ENCODE assay signal across 17 cellular contexts in the genomic region with DNA sequence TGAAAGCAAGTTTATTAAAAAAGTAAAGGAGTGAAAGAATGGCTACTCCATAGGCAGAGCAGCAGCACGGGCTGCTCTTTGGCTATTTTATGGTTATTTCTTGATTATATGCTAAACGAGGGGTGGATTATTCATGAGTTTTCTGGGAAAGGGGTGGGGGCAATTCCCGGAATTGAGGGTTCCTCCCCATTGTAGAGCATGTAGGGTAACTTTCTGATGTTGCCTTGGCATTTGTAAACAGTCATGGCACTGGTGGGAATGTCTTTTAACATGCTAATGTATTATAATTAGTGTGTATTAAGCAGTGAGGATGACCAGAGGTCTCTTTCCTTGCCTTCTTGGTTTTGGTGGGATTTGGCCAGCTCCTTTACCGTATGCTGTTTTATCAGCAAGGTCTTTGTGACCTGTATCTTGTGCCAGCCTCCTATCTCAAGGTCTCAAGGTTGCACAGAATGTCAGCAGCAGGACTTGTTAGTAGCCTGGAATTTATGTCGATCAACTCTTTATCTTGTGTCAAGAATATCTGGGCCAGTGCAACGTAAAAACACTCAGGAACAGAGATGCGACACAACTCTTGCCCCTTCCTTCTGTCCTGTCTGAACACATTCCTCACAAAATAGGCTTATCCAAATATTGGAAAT.
"Had no signal": no experiment of that assay in that cellular context is flagged by ENCODE, and none has a peak within 500 bp of the region (broad histone marks: within the 10 kb centered on the region; RNA-seq: fewer than 3 reads in every experiment).

No MANE protein-coding gene starts in this region.

- H3K27ac ChIP-seq: body of pancreas, esophagus muscularis mucosa, lower lobe of right lung, psoas muscle, sigmoid colon, upper lobe of left lung, VCaP had no signal

- H3K36me3 Mint-ChIP-seq: naive thymus-derived CD8-positive, alpha-beta T cell had no signal

- H3K4me3 ChIP-seq: body of pancreas, esophagus muscularis mucosa, lower lobe of right lung, psoas muscle, sigmoid colon, upper lobe of left lung had no signal

- H3K4me3 Mint-ChIP-seq: activated CD8-positive, alpha-beta T cell treated with anti-CD3 and anti-CD28 coated beads, Interleukin-2, amount 10 ng/mL, durations not matched to agents 7 days and 5 days; activated naive CD4-positive, alpha-beta T cell treated with anti-CD3 and anti-CD28 coated beads for 36 hours; activated T-helper 17 cell treated with anti-CD3 and anti-CD28 coated beads, Interleukin-2, amount 50 U/mL, for 72 hours; naive thymus-derived CD8-positive, alpha-beta T cell had no signal

- H3K4me1 Mint-ChIP-seq: activated T-helper 17 cell treated with anti-CD3 and anti-CD28 coated beads, Interleukin-2, amount 50 U/mL, for 72 hours; naive thymus-derived CD8-positive, alpha-beta T cell had no signal

- H3K9me3 Mint-ChIP-seq: activated naive CD4-positive, alpha-beta T cell treated with anti-CD3 and anti-CD28 coated beads for 36 hours had no signal

- H3K27me3 Mint-ChIP-seq: activated T-helper 17 cell treated with anti-CD3 and anti-CD28 coated beads, Interleukin-2, amount 50 U/mL, for 72 hours; naive thymus-derived CD8-positive, alpha-beta T cell had no signal

- H3K4me1 ChIP-seq: esophagus muscularis mucosa, lower lobe of right lung, psoas muscle, sigmoid colon, upper lobe of left lung had no signal

- H3K36me3 ChIP-seq: esophagus muscularis mucosa, lower lobe of right lung, sigmoid colon, upper lobe of left lung had no signal

- H3K4me2 ChIP-seq: SK-N-SH had no signal

- H3K27me3 ChIP-seq: body of pancreas, esophagus muscularis mucosa, sigmoid colon, upper lobe of left lung had no signal

- DNase-seq: activated CD4-positive, alpha-beta T cell treated with anti-CD3 and anti-CD28 coated beads for 4 hours; activated CD8-positive, alpha-beta T cell treated with anti-CD3 and anti-CD28 coated beads, Interleukin-2, amount 10 ng/mL, durations not matched to agents 7 days and 5 days; activated naive CD4-positive, alpha-beta T cell treated with anti-CD3 and anti-CD28 coated beads for 36 hours; body of pancreas; islet precursor cell; lower lobe of right lung; naive thymus-derived CD8-positive, alpha-beta T cell; psoas muscle; sigmoid colon; SK-N-SH; stimulated activated CD4-positive, alpha-beta T cell treated with anti-CD3 and anti-CD28 coated beads, Interleukin-2, amount 100 ng/mL, for 48 hours; stimulated activated naive CD4-positive, alpha-beta T cell treated with Interleukin-2 at 50 U/mL for 16 hours; T-helper 1 cell; upper lobe of left lung had no signal

- ATAC-seq: activated CD8-positive, alpha-beta T cell treated with anti-CD3 and anti-CD28 coated beads, Interleukin-2, amount 10 ng/mL, durations not matched to agents 7 days and 5 days; activated T-helper 17 cell treated with anti-CD3 and anti-CD28 coated beads, Interleukin-2, amount 50 U/mL, for 72 hours; body of pancreas; lower lobe of right lung; naive thymus-derived CD8-positive, alpha-beta T cell; psoas muscle had no signal

- H3K27ac Mint-ChIP-seq: activated CD8-positive, alpha-beta T cell treated with anti-CD3 and anti-CD28 coated beads, Interleukin-2, amount 10 ng/mL, durations not matched to agents 7 days and 5 days; activated naive CD4-positive, alpha-beta T cell treated with anti-CD3 and anti-CD28 coated beads for 36 hours; activated T-helper 17 cell treated with anti-CD3 and anti-CD28 coated beads, Interleukin-2, amount 50 U/mL, for 72 hours; naive thymus-derived CD8-positive, alpha-beta T cell had no signal

- H3K9ac ChIP-seq: SK-N-SH had no signal

- H3K9me3 ChIP-seq: body of pancreas, esophagus muscularis mucosa, lower lobe of right lung, psoas muscle, sigmoid colon, upper lobe of left lung had no signal
